ENCODE assay signal across 19 cellular contexts in genomic region chr5:53994148-53994547, GRCh38.
A peak's percentile ranks its signal among the peaks of the same experiment; 100 is the strongest.
DNase-seq lines count a peak whose midpoint lies in the region; ATAC-seq and TF ChIP-seq lines count a peak whose summit lies in the region.
"Had no signal": no experiment of that assay in that cellular context is flagged by ENCODE, and none has a peak within 500 bp of the region (broad histone marks: within the 10 kb centered on the region; RNA-seq: fewer than 3 reads in every experiment).

No MANE protein-coding gene starts in this region.

- H3K4me3 ChIP-seq in GM23338 (no peak overlapping the region), SJSA1 (no peak overlapping the region)
- H3K4me3 ChIP-seq: HAP-1, MG63, right atrium auricular region, uterus had no signal

- no peaks in the 10 kb centered on the region for H3K27me3 ChIP-seq in GM23338 (ENCODE audit: insufficient read depth)
- H3K27me3 ChIP-seq in SJSA1 (replicated peaks), result no peaks in the 10 kb centered on the region
- H3K27me3 ChIP-seq: MG63, right atrium auricular region, uterus had no signal

- H3K27ac ChIP-seq in GM23338 (ENCODE audit: low read depth), result no peak overlapping the region
- H3K27ac ChIP-seq in SJSA1, result 0 out of 2 replicates have a peak overlapping the region, but pooled peaks have one; percentile 3
- H3K27ac ChIP-seq: C4-2B, right atrium auricular region, uterus had no signal

- H3K4me1 ChIP-seq in GM23338 (ENCODE audit: insufficient read depth) (peaks cover 51% of the 10 kb centered on the region), SJSA1 (replicated peaks) (no peaks in the 10 kb centered on the region)
- H3K4me1 ChIP-seq: right atrium auricular region, uterus had no signal

- peak overlapping the region; percentile 6; the same call in 1 of the 2 replicates for H3K4me2 ChIP-seq in GM23338

- H3F3A ChIP-seq in GM23338 (replicated peaks; ENCODE audit: low read depth), result no peaks in the 10 kb centered on the region

- no peaks in the 10 kb centered on the region for H3K9me3 Mint-ChIP-seq in GM23338
- H3K9me3 Mint-ChIP-seq: stimulated activated memory B cell treated with anti-CD40 and anti-IgM and Interleukin-4, amounts not matched to agents 10 μg/mL and 1 μg/mL and 100 μg/mL, for 72 hours had no signal

- no peak overlapping the region for H3K4me3 Mint-ChIP-seq in GM23338
- H3K4me3 Mint-ChIP-seq: stimulated activated memory B cell treated with anti-CD40 and anti-IgM and Interleukin-4, amounts not matched to agents 10 μg/mL and 1 μg/mL and 100 μg/mL, for 72 hours had no signal

- no peak for ATAC-seq in GM23338
- no peak for ATAC-seq in GM21367 (IDR thresholded peaks at IDR 0.05; ENCODE audit: unreplicated experiment)
- no peak for ATAC-seq in GM21515 (IDR thresholded peaks at IDR 0.05; ENCODE audit: unreplicated experiment)
- ATAC-seq: activated CD4-positive, CD25-positive, alpha-beta regulatory T cell treated with anti-CD3 and anti-CD28 coated beads, Interleukin-2, amount 50 U/mL, for 24 hours; stimulated activated memory B cell treated with anti-CD40 and anti-IgM and Interleukin-4, amounts not matched to agents 10 μg/mL and 1 μg/mL and 100 μg/mL, for 72 hours had no signal

- H3K4me1 Mint-ChIP-seq in GM23338, result peaks cover 45% of the 10 kb centered on the region
- H3K4me1 Mint-ChIP-seq: stimulated activated memory B cell treated with anti-CD40 and anti-IgM and Interleukin-4, amounts not matched to agents 10 μg/mL and 1 μg/mL and 100 μg/mL, for 72 hours had no signal

- no peaks in the 10 kb centered on the region for H3K9me2 ChIP-seq in GM23338 (ENCODE audit: insufficient read depth)

- H3K27me3 Mint-ChIP-seq in GM23338 (ENCODE audit: insufficient read depth, low read depth, poor library complexity), result no peaks in the 10 kb centered on the region
- H3K27me3 Mint-ChIP-seq: stimulated activated memory B cell treated with anti-CD40 and anti-IgM and Interleukin-4, amounts not matched to agents 10 μg/mL and 1 μg/mL and 100 μg/mL, for 72 hours had no signal

- no peak overlapping the region for H3K27ac Mint-ChIP-seq in GM23338
- H3K27ac Mint-ChIP-seq: stimulated activated memory B cell treated with anti-CD40 and anti-IgM and Interleukin-4, amounts not matched to agents 10 μg/mL and 1 μg/mL and 100 μg/mL, for 72 hours had no signal

- no peak for TF ChIP-seq CTCF in GM23338 (conservative IDR thresholded peaks at IDR 0.05; ENCODE audit: low read depth in 2 of 2)

- peaks cover 3% of the 10 kb centered on the region; the same call in 1 of the 3 replicates for H3K36me3 Mint-ChIP-seq in GM23338 (ENCODE audit: low read depth)

- DNase-seq in AG08395 (ENCODE audit: low spot score) (peak; percentile 55), GM23338 (ENCODE audit: low spot score) (no peak), SJSA1 (ENCODE audit: low read depth in 1 of 2, low spot score in 2 of 2) (no peak), fibroblast of peridontal ligament (ENCODE audit: extremely low read depth) (peak; percentile 91), NCI-H345 (lab: John Stamatoyannopoulos, UW) (no peak), NCI-H82 treated with DMSO at 0.1 percent for 48 hours (lab: John Stamatoyannopoulos, UW; ENCODE audit: unreplicated experiment) (no peak)
- DNase-seq: anterior cingulate cortex; effector CD8-positive, alpha-beta T cell; kidney glomerular epithelial cell; MG63; stimulated activated CD4-positive, alpha-beta T cell treated with anti-CD3 and anti-CD28 coated beads, Interleukin-4, amount 100 ng/mL, for 24 hours; uterus had no signal

- no peaks in the 10 kb centered on the region for H4K20me1 ChIP-seq in GM23338 (replicated peaks; ENCODE audit: insufficient read depth)

- H2AFZ ChIP-seq in GM23338, result no peak overlapping the region

- no peaks in the 10 kb centered on the region for H3K9me3 ChIP-seq in SJSA1 (replicated peaks)
- H3K9me3 ChIP-seq: HAP-1, MG63, right atrium auricular region, uterus had no signal

- H3K36me3 ChIP-seq in GM23338 (ENCODE audit: insufficient read depth) (no peaks in the 10 kb centered on the region), SJSA1 (no peaks in the 10 kb centered on the region)
- H3K36me3 ChIP-seq: HAP-1, MG63, right atrium auricular region, uterus had no signal

- no peaks in the 10 kb centered on the region for H3K79me2 ChIP-seq in GM23338 (replicated peaks; ENCODE audit: insufficient read depth)

TF ChIP-seq in GM23338, 12 proteins besides CTCF, POLR2A, EP300 and RAD21 (continues in another document):
- TF ChIP-seq EZH2phosphoT487 (IDR thresholded peaks at IDR 0.05; ENCODE audit: unreplicated experiment) (no peak), EZH2 (IDR thresholded peaks at IDR 0.05; ENCODE audit: low read depth, unreplicated experiment) (no peak), ETS1 (IDR thresholded peaks at IDR 0.05) (no peak), JUNB (IDR thresholded peaks at IDR 0.05; ENCODE audit: unreplicated experiment) (no peak), REST (IDR thresholded peaks at IDR 0.05; ENCODE audit: unreplicated experiment) (no peak), POLR2AphosphoS5 (IDR thresholded peaks at IDR 0.05; ENCODE audit: low read depth) (no peak)

Comparison
In these comparisons a context has a peak if more than half of its experiments do, and no peak if none do; other contexts are left out.
1. DNase-seq: peak in AG08395 (single experiment) and fibroblast of peridontal ligament (single experiment); none in GM23338 (single experiment), SJSA1 (0 of 2), NCI-H345 (single experiment) and NCI-H82 treated with DMSO at 0.1 percent for 48 hours (single experiment).